Comparison of ENCODE assay signal across 19 cellular contexts in the genomic region with DNA sequence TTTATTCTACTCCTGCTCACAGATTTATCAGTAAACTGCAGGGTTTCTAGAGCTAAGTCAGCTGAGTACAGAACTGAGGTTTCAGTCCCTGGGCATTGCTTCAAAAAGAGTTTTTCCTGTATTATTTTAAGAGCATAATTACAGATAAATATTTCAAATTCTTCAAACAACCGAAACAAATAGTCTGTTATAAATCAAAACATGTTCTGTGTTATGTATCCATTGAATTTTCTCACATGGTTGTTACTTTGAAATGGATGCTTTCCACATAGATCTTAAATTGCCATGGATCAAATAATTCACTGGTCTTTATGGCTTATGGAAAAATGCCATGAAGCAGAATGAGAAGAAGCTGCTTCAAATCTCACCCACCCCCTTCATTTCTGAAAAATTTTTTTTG.
DNase-seq lines count a peak whose midpoint lies in the region; ATAC-seq and TF ChIP-seq lines count a peak whose summit lies in the region.
"Had no signal": no experiment of that assay in that cellular context is flagged by ENCODE, and none has a peak within 500 bp of the region (broad histone marks: within the 10 kb centered on the region; RNA-seq: fewer than 3 reads in every experiment).

No MANE protein-coding gene starts in this region.

- 52% methylated on average over 1 of the region's 1 CpG for WGBS in SK-N-SH (ENCODE audit: low lambda C conversion rate)

- intact Hi-C loops in CD4-positive, alpha-beta T cell (cut with DNase I, micrococcal nuclease), result loop anchor here in 1 of 2 experiments (5.0 to 10.0 kb wide), 2 partner anchors 63 to 65 kb away; a partner anchor contains a TSS
- intact Hi-C loops in activated T-helper 1 cell treated with anti-CD3 and anti-CD28 coated beads, Interleukin-12 subunit alpha, Interleukin-12 subunit beta, Interleukin-2, Interleukin-4 antibody, amounts not matched to agents 30 ng/mL and 10 ng/mL and 1 ng/mL, durations not matched to agents 14 hours and 24 hours and 36 hours (cut with micrococcal nuclease), result no loop called here

- H3K27ac Mint-ChIP-seq in CD4-positive, alpha-beta T cell, result peak overlapping the region; percentile 79
- H3K27ac Mint-ChIP-seq in activated T-helper 1 cell treated with anti-CD3 and anti-CD28 coated beads, Interleukin-12 subunit alpha, Interleukin-12 subunit beta, Interleukin-2, Interleukin-4 antibody, amounts not matched to agents 30 ng/mL and 10 ng/mL and 1 ng/mL, durations not matched to agents 14 hours and 24 hours and 36 hours, result peak overlapping the region; percentile 54

- ATAC-seq in SK-N-SH treated with all-trans-retinoic acid at 6 μM for 48 hours (no peak; the same call in 1 of the 3 replicates), HG03175 (IDR thresholded peaks at IDR 0.05; ENCODE audit: unreplicated experiment) (no peak)
- no peak for ATAC-seq in CD4-positive, alpha-beta T cell (ENCODE audit: poor library complexity)

- peaks cover 87% of the 10 kb centered on the region for H3K4me1 Mint-ChIP-seq in CD4-positive, alpha-beta T cell (ENCODE audit: low read depth)
- peaks cover 87% of the 10 kb centered on the region for H3K4me1 Mint-ChIP-seq in activated T-helper 1 cell treated with anti-CD3 and anti-CD28 coated beads, Interleukin-12 subunit alpha, Interleukin-12 subunit beta, Interleukin-2, Interleukin-4 antibody, amounts not matched to agents 30 ng/mL and 10 ng/mL and 1 ng/mL, durations not matched to agents 14 hours and 24 hours and 36 hours (ENCODE audit: low read depth)

- DNase-seq in SK-N-SH (no peak), fibroblast of villous mesenchyme (ENCODE audit: low read depth) (peak; percentile 67), SW480 (ENCODE audit: low spot score) (no peak), DMS53 treated with DMSO at 0.1 percent for 48 hours (lab: John Stamatoyannopoulos, UW; ENCODE audit: unreplicated experiment) (no peak)
- no peak for DNase-seq in CD4-positive, alpha-beta T cell
- DNase-seq in activated T-helper 1 cell treated with anti-CD3 and anti-CD28 coated beads, Interleukin-12 subunit alpha, Interleukin-12 subunit beta, Interleukin-2, Interleukin-4 antibody, amounts not matched to agents 30 ng/mL and 10 ng/mL and 1 ng/mL, durations not matched to agents 14 hours and 24 hours and 36 hours (ENCODE audit: low spot score), result no peak
- DNase-seq: activated CD4-positive, alpha-beta T cell treated with anti-CD3 and anti-CD28 coated beads for 48 hours; BE2C; foreskin melanocyte; hypothalamus; kidney glomerular epithelial cell; mesendoderm; NCI-H1417; NCI-H526 treated with DMSO at 0.1 percent for 48 hours; SIG-M5 had no signal

- H3K27ac ChIP-seq in SK-N-SH (ENCODE audit: low read depth in 2 of 2, low read length in 1 of 2), result peak overlapping the region in 1 of 2 experiments; percentile 87; a peak in 2 of 4 replicates
- H3K27ac ChIP-seq in CD4-positive, alpha-beta T cell (ENCODE audit: low read depth, low read length), result no peak overlapping the region
- H3K27ac ChIP-seq: 22Rv1, thoracic aorta had no signal

- H3K4me3 ChIP-seq in SK-N-SH (ENCODE audit: low read depth in 2 of 2, low read length in 1 of 2) (no peak overlapping the region), fibroblast of villous mesenchyme (ENCODE audit: low read depth, low read length) (no peak overlapping the region)
- H3K4me3 ChIP-seq: thoracic aorta had no signal

- peak overlapping the region; percentile 65 for H3K4me3 Mint-ChIP-seq in CD4-positive, alpha-beta T cell
- no peak overlapping the region for H3K4me3 Mint-ChIP-seq in activated T-helper 1 cell treated with anti-CD3 and anti-CD28 coated beads, Interleukin-12 subunit alpha, Interleukin-12 subunit beta, Interleukin-2, Interleukin-4 antibody, amounts not matched to agents 30 ng/mL and 10 ng/mL and 1 ng/mL, durations not matched to agents 14 hours and 24 hours and 36 hours

- peaks cover 0 to 33% of the 10 kb centered on the region in 2 experiments; a peak in 3 of 4 replicates for H3K4me1 ChIP-seq in SK-N-SH (ENCODE audit: control insufficient read depth in 1 of 2, insufficient read depth in 2 of 2, low read depth in 1 of 2, low read length in 1 of 2)

- H3K4me2 ChIP-seq in SK-N-SH, result no peak overlapping the region

- H3K36me3 Mint-ChIP-seq in CD4-positive, alpha-beta T cell (ENCODE audit: low read depth), result peaks cover 68% of the 10 kb centered on the region
- H3K36me3 Mint-ChIP-seq in activated T-helper 1 cell treated with anti-CD3 and anti-CD28 coated beads, Interleukin-12 subunit alpha, Interleukin-12 subunit beta, Interleukin-2, Interleukin-4 antibody, amounts not matched to agents 30 ng/mL and 10 ng/mL and 1 ng/mL, durations not matched to agents 14 hours and 24 hours and 36 hours (ENCODE audit: low read depth), result peaks cover 60% of the 10 kb centered on the region

- no peaks in the 10 kb centered on the region for H3K9me3 ChIP-seq in SK-N-SH
- no peaks in the 10 kb centered on the region for H3K9me3 ChIP-seq in CD4-positive, alpha-beta T cell (ENCODE audit: control insufficient read depth, low read length)
- H3K9me3 ChIP-seq: BE2C, thoracic aorta had no signal

- H3K27me3 ChIP-seq in SK-N-SH (ENCODE audit: insufficient read depth), result no peaks in the 10 kb centered on the region
- no peaks in the 10 kb centered on the region for H3K27me3 ChIP-seq in CD4-positive, alpha-beta T cell (ENCODE audit: control insufficient read depth, insufficient read depth, low read length)
- H3K27me3 ChIP-seq: BE2C had no signal

- TF ChIP-seq RAD21 in SK-N-SH (IDR thresholded peaks at IDR 0.05; ENCODE audit: low read length), result no peak

- no peaks in the 10 kb centered on the region for H3K9me2 ChIP-seq in SK-N-SH

- POLR2A ChIA-PET in SK-N-SH (lab: Yijun Ruan, JAX), result interaction anchor here (1.6 kb wide), 1 partner anchor 65 kb away, joined by 5 read pairs; no protein-coding TSS in a partner anchor
- POLR2A ChIA-PET in CD4-positive, alpha-beta T cell (lab: Charles Lee), result interaction anchor here (0.6 to 1.1 kb wide), 4 partner anchors 21 to 90 kb away, joined by 3 to 4 read pairs (median 4); no protein-coding TSS in a partner anchor

- H3K36me3 ChIP-seq in SK-N-SH (replicated peaks in 1 of 2; ENCODE audit: control insufficient read depth in 1 of 2, insufficient read depth in 2 of 2, low read length in 1 of 2), result no peaks in the 10 kb centered on the region
- H3K36me3 ChIP-seq: BE2C, thoracic aorta had no signal

- CTCF ChIA-PET in SK-N-SH (lab: Yijun Ruan, JAX), result interaction anchor here (0.6 to 4.9 kb wide), 5 partner anchors 23 to 817 kb away, joined by 3 to 41 read pairs (median 3); no protein-coding TSS in a partner anchor
- CTCF ChIA-PET in CD4-positive, alpha-beta T cell (lab: Charles Lee), result interaction anchor here (1.5 to 2.6 kb wide), 2 partner anchors 22 to 66 kb away, joined by 4 to 12 read pairs; no protein-coding TSS in a partner anchor

- H3K9me3 Mint-ChIP-seq in CD4-positive, alpha-beta T cell, result no peaks in the 10 kb centered on the region
- no peaks in the 10 kb centered on the region for H3K9me3 Mint-ChIP-seq in activated T-helper 1 cell treated with anti-CD3 and anti-CD28 coated beads, Interleukin-12 subunit alpha, Interleukin-12 subunit beta, Interleukin-2, Interleukin-4 antibody, amounts not matched to agents 30 ng/mL and 10 ng/mL and 1 ng/mL, durations not matched to agents 14 hours and 24 hours and 36 hours

- TF ChIP-seq EP300 in SK-N-SH (IDR thresholded peaks at IDR 0.05; ENCODE audit: borderline replicate concordance in 1 of 2, low read depth in 1 of 2, low read length in 1 of 2), result no peak

- H4K20me1 ChIP-seq in SK-N-SH (ENCODE audit: insufficient read depth), result no peaks in the 10 kb centered on the region

- H3K79me2 ChIP-seq in SK-N-SH (ENCODE audit: insufficient read depth), result no peaks in the 10 kb centered on the region

- TF ChIP-seq CTCF in SK-N-SH (IDR thresholded peaks at IDR 0.05) (no peak), fibroblast of villous mesenchyme (IDR thresholded peaks at IDR 0.05; ENCODE audit: insufficient read depth, low read depth, low read length) (no peak)
- TF ChIP-seq CTCF in CD4-positive, alpha-beta T cell (IDR thresholded peaks at IDR 0.05), result no peak

- no peaks in the 10 kb centered on the region for H3F3A ChIP-seq in SK-N-SH (replicated peaks; ENCODE audit: insufficient read depth)

- no peak overlapping the region for H3K9ac ChIP-seq in SK-N-SH

- H2AFZ ChIP-seq in SK-N-SH (ENCODE audit: low read depth), result no peak overlapping the region

- no peaks in the 10 kb centered on the region for H3K27me3 Mint-ChIP-seq in CD4-positive, alpha-beta T cell
- H3K27me3 Mint-ChIP-seq in activated T-helper 1 cell treated with anti-CD3 and anti-CD28 coated beads, Interleukin-12 subunit alpha, Interleukin-12 subunit beta, Interleukin-2, Interleukin-4 antibody, amounts not matched to agents 30 ng/mL and 10 ng/mL and 1 ng/mL, durations not matched to agents 14 hours and 24 hours and 36 hours (ENCODE audit: insufficient read depth), result no peaks in the 10 kb centered on the region

TF ChIP-seq in SK-N-SH treated with all-trans-retinoic acid at 6 μM for 48 hours, 23 proteins besides CTCF, POLR2A, EP300 and RAD21:
- TF ChIP-seq ISL1 (CRISPR knock-in tag; IDR thresholded peaks at IDR 0.05) (peak; percentile 66), ZFP30 (CRISPR knock-in tag; IDR thresholded peaks at IDR 0.05) (no peak)

TF ChIP-seq in SK-N-SH, 30 proteins besides CTCF, POLR2A, EP300 and RAD21:
- TF ChIP-seq, protein P1, sequence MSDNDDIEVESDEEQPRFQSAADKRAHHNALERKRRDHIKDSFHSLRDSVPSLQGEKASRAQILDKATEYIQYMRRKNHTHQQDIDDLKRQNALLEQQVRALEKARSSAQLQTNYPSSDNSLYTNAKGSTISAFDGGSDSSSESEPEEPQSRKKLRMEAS (IDR thresholded peaks at IDR 0.05; ENCODE audit: low read depth), result no peak
- TF ChIP-seq, protein P2, sequence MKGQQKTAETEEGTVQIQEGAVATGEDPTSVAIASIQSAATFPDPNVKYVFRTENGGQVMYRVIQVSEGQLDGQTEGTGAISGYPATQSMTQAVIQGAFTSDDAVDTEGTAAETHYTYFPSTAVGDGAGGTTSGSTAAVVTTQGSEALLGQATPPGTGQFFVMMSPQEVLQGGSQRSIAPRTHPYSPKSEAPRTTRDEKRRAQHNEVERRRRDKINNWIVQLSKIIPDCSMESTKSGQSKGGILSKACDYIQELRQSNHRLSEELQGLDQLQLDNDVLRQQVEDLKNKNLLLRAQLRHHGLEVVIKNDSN (IDR thresholded peaks at IDR 0.05; ENCODE audit: borderline replicate concordance, low read depth), result no peak
- TF ChIP-seq, protein P3, sequence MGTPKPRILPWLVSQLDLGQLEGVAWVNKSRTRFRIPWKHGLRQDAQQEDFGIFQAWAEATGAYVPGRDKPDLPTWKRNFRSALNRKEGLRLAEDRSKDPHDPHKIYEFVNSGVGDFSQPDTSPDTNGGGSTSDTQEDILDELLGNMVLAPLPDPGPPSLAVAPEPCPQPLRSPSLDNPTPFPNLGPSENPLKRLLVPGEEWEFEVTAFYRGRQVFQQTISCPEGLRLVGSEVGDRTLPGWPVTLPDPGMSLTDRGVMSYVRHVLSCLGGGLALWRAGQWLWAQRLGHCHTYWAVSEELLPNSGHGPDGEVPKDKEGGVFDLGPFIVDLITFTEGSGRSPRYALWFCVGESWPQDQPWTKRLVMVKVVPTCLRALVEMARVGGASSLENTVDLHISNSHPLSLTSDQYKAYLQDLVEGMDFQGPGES (IDR thresholded peaks at IDR 0.05; ENCODE audit: low read depth, low read length), result no peak
- TF ChIP-seq MEF2A (IDR thresholded peaks at IDR 0.05; ENCODE audit: borderline replicate concordance, low read depth) (no peak), RFX5 (IDR thresholded peaks at IDR 0.05; ENCODE audit: low read length) (no peak)
TF ChIP-seq in SK-N-SH: peak in this region for 0.
